ENCODE assay signal across 2 cellular contexts in the genomic region with DNA sequence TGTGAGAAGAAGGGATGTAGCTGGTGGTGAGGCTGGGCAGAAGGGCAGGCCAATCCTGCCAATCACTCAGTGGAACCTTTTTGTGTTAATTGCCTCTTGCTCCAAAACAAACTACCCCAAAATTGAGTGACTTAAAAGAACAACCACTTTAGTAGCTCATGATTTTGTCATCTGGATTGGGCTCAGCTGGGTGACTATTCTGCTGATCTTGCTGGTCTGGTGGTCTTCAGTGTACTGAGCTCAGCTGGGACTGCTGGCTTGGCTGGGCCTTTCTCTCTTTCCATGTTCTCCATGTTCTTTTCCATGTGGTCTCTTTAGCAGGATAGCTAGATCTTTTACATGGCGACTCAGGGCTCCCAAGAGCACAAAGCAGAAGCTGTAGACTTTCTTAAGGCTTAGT.
A peak's percentile ranks its signal among the peaks of the same experiment; 100 is the strongest.
TF ChIP-seq lines count a peak whose summit lies in the region.

No MANE protein-coding gene starts in this region.

TF ChIP-seq in GM23338, 12 proteins besides CTCF, POLR2A, EP300 and RAD21:
- TF ChIP-seq ZNF331 (CRISPR knock-in tag; IDR thresholded peaks at IDR 0.05; ENCODE audit: low read depth) (peak; percentile 86), NANOG (IDR thresholded peaks at IDR 0.05; ENCODE audit: borderline replicate concordance) (no peak)

TF ChIP-seq in H1, 55 proteins besides CTCF, POLR2A, EP300 and RAD21:
- TF ChIP-seq BCL11A (IDR thresholded peaks at IDR 0.05; ENCODE audit: low read depth in 2 of 2, low read length in 2 of 2) (no peak), CEBPB (IDR thresholded peaks at IDR 0.05; ENCODE audit: low read depth, low read length) (no peak), MAFK (IDR thresholded peaks at IDR 0.05; ENCODE audit: low read depth, low read length) (no peak), TBP (IDR thresholded peaks at IDR 0.05; ENCODE audit: low read depth, low read length) (no peak), FOSL1 (IDR thresholded peaks at IDR 0.05; ENCODE audit: insufficient read depth, low read depth, low read length) (no peak), YY1 (IDR thresholded peaks at IDR 0.05; ENCODE audit: low read depth, low read length) (no peak), SUZ12 (IDR thresholded peaks at IDR 0.05; ENCODE audit: low read length) (no peak), SP4 (IDR thresholded peaks at IDR 0.05; ENCODE audit: low read length) (no peak)
- TF ChIP-seq, protein P1, sequence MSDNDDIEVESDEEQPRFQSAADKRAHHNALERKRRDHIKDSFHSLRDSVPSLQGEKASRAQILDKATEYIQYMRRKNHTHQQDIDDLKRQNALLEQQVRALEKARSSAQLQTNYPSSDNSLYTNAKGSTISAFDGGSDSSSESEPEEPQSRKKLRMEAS (IDR thresholded peaks at IDR 0.05), result no peak
